8 cellular contexts compared by ENCODE assay signal in the genomic region with DNA sequence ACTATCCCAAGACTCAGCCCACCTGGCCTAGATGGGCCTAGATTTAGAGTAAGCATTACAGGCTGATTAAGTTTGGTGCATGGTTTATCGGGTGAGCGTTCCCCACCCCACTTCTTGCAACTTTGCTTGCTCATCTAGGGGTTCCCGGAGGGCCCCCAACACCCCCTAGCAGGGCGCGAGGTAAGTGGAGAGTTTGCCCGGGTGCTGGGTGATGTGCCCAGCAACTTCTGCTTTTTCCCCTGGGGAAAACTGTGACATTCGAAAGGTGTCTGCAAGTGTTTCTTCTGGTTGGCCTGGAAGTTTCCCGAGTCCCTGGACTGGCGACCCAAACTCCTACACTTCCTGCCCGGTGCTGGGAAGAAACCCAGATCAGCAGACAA. TPM values are rescaled to one million over a fixed set of nuclear protein-coding genes. Genes with fewer than 3 reads are reported as not detected.
A peak's percentile ranks its signal among the peaks of the same experiment; 100 is the strongest.
DNase-seq lines count a peak whose midpoint lies in the region; ATAC-seq and TF ChIP-seq lines count a peak whose summit lies in the region.

No MANE protein-coding gene starts in this region.

- peaks cover 62% of the 10 kb centered on the region for H3F3A ChIP-seq in neural progenitor cell (ENCODE audit: low read depth)

- DNase-seq in CD4-positive, CD25-positive, alpha-beta regulatory T cell: no peak
- DNase-seq in effector memory CD4-positive, alpha-beta T cell: no peak
- DNase-seq in neural progenitor cell (ENCODE audit: low spot score) (no peak), GF-D8 (lab: John Stamatoyannopoulos, UW) (no peak), brain microvascular endothelial cell (no peak)

- H3K27ac Mint-ChIP-seq in CD4-positive, CD25-positive, alpha-beta regulatory T cell: no peak overlapping the region
- H3K27ac Mint-ChIP-seq in IgD-negative memory B cell: peak overlapping the region in 2 of 3 donors; percentile 63 to 73
- H3K27ac Mint-ChIP-seq in neural progenitor cell: peak overlapping the region; percentile 82

- peaks cover 83% of the 10 kb centered on the region for H3K79me2 ChIP-seq in neural progenitor cell (ENCODE audit: low read depth)

- H3K9ac ChIP-seq in neural progenitor cell: no peak overlapping the region

- no peaks in the 10 kb centered on the region for H3K36me3 Mint-ChIP-seq in CD4-positive, CD25-positive, alpha-beta regulatory T cell
- H3K36me3 Mint-ChIP-seq in IgD-negative memory B cell (peaks cover 1% of the 10 kb centered on the region), neural progenitor cell (no peaks in the 10 kb centered on the region)

- H4K20me1 ChIP-seq in neural progenitor cell (ENCODE audit: low read depth): peaks cover 3% of the 10 kb centered on the region

- peak overlapping the region; percentile 11 to 85 (median 81) for H3K4me3 Mint-ChIP-seq in CD4-positive, CD25-positive, alpha-beta regulatory T cell
- peak overlapping the region; percentile 77 to 86 (median 78) for H3K4me3 Mint-ChIP-seq in IgD-negative memory B cell
- H3K4me3 Mint-ChIP-seq in neural progenitor cell: peak overlapping the region; percentile 85

- H3K4me1 ChIP-seq in CD4-positive, CD25-positive, alpha-beta regulatory T cell (ENCODE audit: control insufficient read depth, insufficient read depth, low read length, poor library complexity, severe bottlenecking): peaks cover 35% of the 10 kb centered on the region
- peaks cover 37% of the 10 kb centered on the region for H3K4me1 ChIP-seq in effector memory CD4-positive, alpha-beta T cell (ENCODE audit: control insufficient read depth, insufficient read depth, low read length, poor library complexity, severe bottlenecking)
- H3K4me1 ChIP-seq in neural progenitor cell: peaks cover 25% of the 10 kb centered on the region

- ATAC-seq in CD4-positive, CD25-positive, alpha-beta regulatory T cell (ENCODE audit: low read depth in 2 of 2): no peak
- ATAC-seq in GM21423 (IDR thresholded peaks at IDR 0.05; ENCODE audit: unreplicated experiment): no peak
- ATAC-seq in HG02798 (IDR thresholded peaks at IDR 0.05; ENCODE audit: poor library complexity, unreplicated experiment): no peak

- peak overlapping the region; percentile 30 for H2AFZ ChIP-seq in neural progenitor cell (replicated peaks)

- in situ Hi-C loops in brain microvascular endothelial cell (cut with HindIII; ENCODE audit: low pct_ligation_motif_present, low sequenced_read_pairs): no loop called here

- peaks cover 0 to 3% (median 0%) of the 10 kb centered on the region in 7 donors for H3K9me3 Mint-ChIP-seq in CD4-positive, CD25-positive, alpha-beta regulatory T cell
- H3K9me3 Mint-ChIP-seq in IgD-negative memory B cell (no peaks in the 10 kb centered on the region), neural progenitor cell (no peaks in the 10 kb centered on the region)

- TF ChIP-seq CTCF in neural progenitor cell (IDR thresholded peaks at IDR 0.05) (no peak), brain microvascular endothelial cell (IDR thresholded peaks at IDR 0.05; ENCODE audit: low read depth, low read length, missing control alignments) (no peak)

- peak overlapping the region; percentile 89 for H3K4me2 ChIP-seq in neural progenitor cell

- no peaks in the 10 kb centered on the region for H3K36me3 ChIP-seq in CD4-positive, CD25-positive, alpha-beta regulatory T cell (ENCODE audit: control insufficient read depth, insufficient read depth, low read length)
- no peaks in the 10 kb centered on the region for H3K36me3 ChIP-seq in effector memory CD4-positive, alpha-beta T cell (ENCODE audit: control insufficient read depth, insufficient read depth, low read length)
- no peaks in the 10 kb centered on the region for H3K36me3 ChIP-seq in neural progenitor cell
- no peaks in the 10 kb centered on the region for H3K36me3 ChIP-seq in brain microvascular endothelial cell (replicated peaks)

- peaks cover 13 to 23% (median 17%) of the 10 kb centered on the region in 4 donors for H3K4me1 Mint-ChIP-seq in CD4-positive, CD25-positive, alpha-beta regulatory T cell
- H3K4me1 Mint-ChIP-seq in IgD-negative memory B cell (peaks cover 7 to 21% (median 17%) of the 10 kb centered on the region in 3 donors), neural progenitor cell (peaks cover 49% of the 10 kb centered on the region)

- H3K27ac ChIP-seq in CD4-positive, CD25-positive, alpha-beta regulatory T cell (ENCODE audit: insufficient read depth, low read length, poor library complexity, severe bottlenecking): no peak overlapping the region
- no peak overlapping the region for H3K27ac ChIP-seq in effector memory CD4-positive, alpha-beta T cell (ENCODE audit: insufficient read depth, low read length, poor library complexity, severe bottlenecking)
- peak overlapping the region; percentile 74 for H3K27ac ChIP-seq in neural progenitor cell
- no peak overlapping the region for H3K27ac ChIP-seq in brain microvascular endothelial cell

- H3K27me3 ChIP-seq in CD4-positive, CD25-positive, alpha-beta regulatory T cell (ENCODE audit: control insufficient read depth, insufficient read depth, low read length): peaks cover 28% of the 10 kb centered on the region
- peaks cover 46% of the 10 kb centered on the region for H3K27me3 ChIP-seq in effector memory CD4-positive, alpha-beta T cell (replicated peaks; ENCODE audit: control insufficient read depth, insufficient read depth, low read length, poor library complexity, severe bottlenecking)
- peaks cover 9% of the 10 kb centered on the region for H3K27me3 ChIP-seq in neural progenitor cell
- no peaks in the 10 kb centered on the region for H3K27me3 ChIP-seq in brain microvascular endothelial cell (replicated peaks)

- H3K4me3 ChIP-seq in CD4-positive, CD25-positive, alpha-beta regulatory T cell (ENCODE audit: low read depth, low read length): no peak overlapping the region
- H3K4me3 ChIP-seq in effector memory CD4-positive, alpha-beta T cell (ENCODE audit: insufficient read depth, low read depth, low read length, poor library complexity, severe bottlenecking): peak overlapping the region; percentile 81
- H3K4me3 ChIP-seq in neural progenitor cell (peak overlapping the region; percentile 67), brain microvascular endothelial cell (ENCODE audit: low read depth, low read length) (no peak overlapping the region)

- H3K27me3 Mint-ChIP-seq in CD4-positive, CD25-positive, alpha-beta regulatory T cell: peaks cover 74% of the 10 kb centered on the region
- H3K27me3 Mint-ChIP-seq in IgD-negative memory B cell (peaks cover 36% of the 10 kb centered on the region), neural progenitor cell (ENCODE audit: insufficient read depth, low read depth) (peaks cover 2% of the 10 kb centered on the region)

- no peaks in the 10 kb centered on the region for H3K9me3 ChIP-seq in CD4-positive, CD25-positive, alpha-beta regulatory T cell (ENCODE audit: control insufficient read depth in 2 of 2, low read length in 2 of 2)
- no peaks in the 10 kb centered on the region for H3K9me3 ChIP-seq in effector memory CD4-positive, alpha-beta T cell (ENCODE audit: control insufficient read depth, low read length)
- no peaks in the 10 kb centered on the region for H3K9me3 ChIP-seq in neural progenitor cell (ENCODE audit: low read depth)

RNA-seq across cellular contexts. Expression of a gene that starts 31.7 kb away (rescaled TPM):
- total RNA-seq in CD4-positive, CD25-positive, alpha-beta regulatory T cell: 0.10 TPM
- not detected for polyA plus RNA-seq in CD4-positive, CD25-positive, alpha-beta regulatory T cell
- not detected for polyA plus RNA-seq in IgD-negative memory B cell
- total RNA-seq in neural progenitor cell (ENCODE audit: low replicate concordance): 123 and 127 TPM in 2 replicates

RNA-seq across cellular contexts. Expression of a gene that starts 40.2 kb away (rescaled TPM):
- total RNA-seq in CD4-positive, CD25-positive, alpha-beta regulatory T cell: 81.9 TPM
- polyA plus RNA-seq in CD4-positive, CD25-positive, alpha-beta regulatory T cell: 1 to 10 TPM; 5.8 to 9.3 (median 8.0) TPM
- polyA plus RNA-seq in IgD-negative memory B cell: 8.7 TPM
- 55.7 and 61.3 TPM in 2 replicates for total RNA-seq in neural progenitor cell (ENCODE audit: low replicate concordance)

Comparison
In these comparisons a context has a peak if more than half of its experiments do, and no peak if none do; other contexts are left out.
1. H3K4me3 ChIP-seq: peak in effector memory CD4-positive, alpha-beta T cell (single experiment) and neural progenitor cell (single experiment); none in CD4-positive, CD25-positive, alpha-beta regulatory T cell (single experiment) and brain microvascular endothelial cell (single experiment).
2. H3K27ac Mint-ChIP-seq: peak in IgD-negative memory B cell (2 of 3) and neural progenitor cell (single experiment); none in CD4-positive, CD25-positive, alpha-beta regulatory T cell (0 of 3).
3. RNA of a gene that starts 31.7 kb away (total RNA-seq): 123 to 127 TPM in neural progenitor cell; 0.10 TPM in CD4-positive, CD25-positive, alpha-beta regulatory T cell (single experiment); every median in the first group is over 100 times any median in the second.
4. Peak in every context shown above with its lines, with median percentiles within 50 percentile points of each other: H3K4me3 Mint-ChIP-seq.